In genomic region chr19:10471909-10472308, GRCh38 we compare ENCODE assay signal across 8 cellular contexts. TPM values are rescaled to one million over a fixed set of nuclear protein-coding genes. Genes with fewer than 3 reads are reported as not detected.
A peak's percentile ranks its signal among the peaks of the same experiment; 100 is the strongest.
DNase-seq lines count a peak whose midpoint lies in the region; ATAC-seq, FAIRE-seq and TF ChIP-seq lines count a peak whose summit lies in the region.

No MANE protein-coding gene starts in this region.

- no peak overlapping the region for H2BK120ac ChIP-seq in mesendoderm (ENCODE audit: low read depth, low read length)

- H3K4me3 Mint-ChIP-seq in CD4-positive, alpha-beta T cell = no peak overlapping the region

- WGBS in ovary, 3 donors = 21 to 42% (median 32%) methylated on average over 6 of the region's 6 CpGs
- no CpG with 5 or more reads among the region's 6 CpGs for WGBS in mesendoderm (ENCODE audit: extremely low coverage, insufficient coverage, low lambda C conversion rate)

- H3K4me1 ChIP-seq in ovary (ENCODE audit: insufficient read depth) (no peaks in the 10 kb centered on the region), mesendoderm (ENCODE audit: control insufficient read depth, low read depth, low read length) (no peaks in the 10 kb centered on the region)

- no peaks in the 10 kb centered on the region for H3K27me3 ChIP-seq in CD4-positive, alpha-beta T cell (ENCODE audit: control insufficient read depth, insufficient read depth, low read length)
- H3K27me3 ChIP-seq in ovary (no peaks in the 10 kb centered on the region), mesendoderm (ENCODE audit: insufficient read depth, low read length, poor library complexity) (no peaks in the 10 kb centered on the region)

- H3K36me3 ChIP-seq in ovary (no peaks in the 10 kb centered on the region), mesendoderm (ENCODE audit: control insufficient read depth, insufficient read depth, low read length) (no peaks in the 10 kb centered on the region)

- H3K4me3 ChIP-seq in fibroblast of pulmonary artery (replicated peaks; ENCODE audit: low read depth, low read length) (no peak overlapping the region), ovary (no peak overlapping the region), mesendoderm (ENCODE audit: low read length) (no peak overlapping the region)

- no peaks in the 10 kb centered on the region for H3K4me1 Mint-ChIP-seq in CD4-positive, alpha-beta T cell (ENCODE audit: low read depth)

- no peak overlapping the region for H4K5ac ChIP-seq in mesendoderm (ENCODE audit: low read length)

- H2BK15ac ChIP-seq in mesendoderm (replicated peaks; ENCODE audit: low read depth) = no peak overlapping the region

- no peak overlapping the region for H3K4ac ChIP-seq in mesendoderm (ENCODE audit: low read depth, low read length)

- no peak overlapping the region for H3K27ac Mint-ChIP-seq in CD4-positive, alpha-beta T cell

- H3K79me1 ChIP-seq in mesendoderm (ENCODE audit: low read length) = no peaks in the 10 kb centered on the region

- no peaks in the 10 kb centered on the region for H3K36me3 Mint-ChIP-seq in CD4-positive, alpha-beta T cell (ENCODE audit: low read depth)

- CTCF ChIA-PET in CD4-positive, alpha-beta T cell (lab: Charles Lee) = interaction anchor here (0.6 kb wide), 1 partner anchor 66 kb away, joined by 3 read pairs; no protein-coding TSS in a partner anchor

- POLR2A ChIA-PET in CD4-positive, alpha-beta T cell (lab: Charles Lee) = no interaction called here

- DNase-seq in CD4-positive, alpha-beta T cell = no peak
- DNase-seq in HCEC 1CT = peak; percentile 56
- DNase-seq in RCC 7860 (ENCODE audit: low spot score) = peak; percentile 48
- DNase-seq in fibroblast of pulmonary artery (ENCODE audit: low read depth) = peak; percentile 64
- no peak for DNase-seq in hepatic stellate cell (ENCODE audit: low spot score)
- no peak for DNase-seq in GM19238 (ENCODE audit: insufficient read length, low spot score)
- no peak for DNase-seq in ovary
- no peak for DNase-seq in mesendoderm

- TF ChIP-seq POLR2A in ovary (IDR thresholded peaks at IDR 0.05) = no peak

- intact Hi-C loops in CD4-positive, alpha-beta T cell (cut with DNase I, micrococcal nuclease) = no loop called here
- intact Hi-C loops in ovary (cut with DNase I) = no loop called here

- no peaks in the 10 kb centered on the region for H3K9me3 Mint-ChIP-seq in CD4-positive, alpha-beta T cell

- H3K27me3 Mint-ChIP-seq in CD4-positive, alpha-beta T cell = no peaks in the 10 kb centered on the region

- H3K18ac ChIP-seq in mesendoderm (ENCODE audit: low read length) = no peak overlapping the region

- no peak overlapping the region for H3K56ac ChIP-seq in mesendoderm (ENCODE audit: low read length)

- H3K79me2 ChIP-seq in mesendoderm (ENCODE audit: control insufficient read depth, insufficient read depth, low read length) = no peaks in the 10 kb centered on the region

- TF ChIP-seq EP300 in ovary (IDR thresholded peaks at IDR 0.05) = no peak

- ATAC-seq in CD4-positive, alpha-beta T cell (ENCODE audit: poor library complexity) = peak; percentile 64

- TF ChIP-seq CTCF in CD4-positive, alpha-beta T cell (IDR thresholded peaks at IDR 0.05) = peak; percentile 38
- TF ChIP-seq CTCF in fibroblast of pulmonary artery (IDR thresholded peaks at IDR 0.05; ENCODE audit: low read length, missing control alignments) = peak; percentile 51
- no peak for TF ChIP-seq CTCF in ovary (IDR thresholded peaks at IDR 0.05)

- FAIRE-seq in RCC 7860 (lab: Jason Lieb, UNC) = no peak

- no peak overlapping the region for H3K9ac ChIP-seq in mesendoderm (ENCODE audit: low read length)

- no peak overlapping the region for H2BK5ac ChIP-seq in mesendoderm (ENCODE audit: low read length)

- no peak overlapping the region for H3K27ac ChIP-seq in CD4-positive, alpha-beta T cell (ENCODE audit: low read depth, low read length)
- H3K27ac ChIP-seq in ovary (no peak overlapping the region), mesendoderm (ENCODE audit: low read depth, low read length) (no peak overlapping the region)

- no peak overlapping the region for H2AK5ac ChIP-seq in mesendoderm (ENCODE audit: low read length)

- no peak overlapping the region for H4K8ac ChIP-seq in mesendoderm (ENCODE audit: low read depth, low read length)

- no peaks in the 10 kb centered on the region for H3K9me3 ChIP-seq in CD4-positive, alpha-beta T cell (ENCODE audit: control insufficient read depth, low read length)
- no peaks in the 10 kb centered on the region for H3K9me3 ChIP-seq in ovary

- no peak overlapping the region for H3K23ac ChIP-seq in mesendoderm (ENCODE audit: low read length)

- no peak overlapping the region for H3K4me2 ChIP-seq in mesendoderm (ENCODE audit: low read length)

RNA-seq across cellular contexts. Expression of gene KEAP1, which starts 31.2 kb away (rescaled TPM):
- total RNA-seq in CD4-positive, alpha-beta T cell = 10 to 100 TPM; 10.5 to 11.6 TPM
- 10 to 100 TPM; 29.6 to 61.7 (median 51.7) TPM for total RNA-seq in ovary
- 10 to 100 TPM; 38.5 to 40.4 TPM for polyA plus RNA-seq in ovary
- 36.4 TPM for polyA plus RNA-seq in mesendoderm (2013, experiment 1 of 2)
- 34.5 TPM for polyA plus RNA-seq in mesendoderm (2013, experiment 2 of 2)

RNA-seq across cellular contexts. Expression of gene S1PR5, which starts 45.3 kb away (rescaled TPM):
- total RNA-seq in CD4-positive, alpha-beta T cell = under 1 TPM; 0.55 to 0.92 TPM
- total RNA-seq in ovary = under 1 TPM in 6 of 7 donors, not detected in 1; 0.12 to 0.57 (median 0.32) TPM
- 1 to 10 TPM in 1 of 2 donors, under 1 TPM in 1; 0.33 to 1.4 TPM for polyA plus RNA-seq in ovary
- polyA plus RNA-seq in mesendoderm (2013, experiment 1 of 2) = 2.4 TPM
- polyA plus RNA-seq in mesendoderm (2013, experiment 2 of 2) = 2.4 TPM

RNA-seq across cellular contexts. Expression of gene PDE4A, which starts 51.6 kb away (rescaled TPM):
- 1 to 10 TPM; 1.5 to 2.1 TPM for total RNA-seq in CD4-positive, alpha-beta T cell
- total RNA-seq in ovary = 1 to 10 TPM in 6 of 7 donors, under 1 TPM in 1; 0.71 to 4.8 (median 3.0) TPM
- 1 to 10 TPM; 2.1 to 2.6 TPM for polyA plus RNA-seq in ovary
- 1.4 TPM for polyA plus RNA-seq in mesendoderm (2013, experiment 1 of 2)
- 1.4 TPM for polyA plus RNA-seq in mesendoderm (2013, experiment 2 of 2)

Comparison
In these comparisons a context has a peak if more than half of its experiments do, and no peak if none do; other contexts are left out.
1. DNase-seq: peak in HCEC 1CT (single experiment), RCC 7860 (single experiment) and fibroblast of pulmonary artery (single experiment); none in CD4-positive, alpha-beta T cell (0 of 10), hepatic stellate cell (single experiment), GM19238 (single experiment), ovary (0 of 5) and mesendoderm (single experiment).
2. CTCF ChIP-seq: peak in CD4-positive, alpha-beta T cell (single experiment) and fibroblast of pulmonary artery (single experiment); none in ovary (0 of 3).